2 cellular contexts compared by ENCODE assay signal in the genomic region with DNA sequence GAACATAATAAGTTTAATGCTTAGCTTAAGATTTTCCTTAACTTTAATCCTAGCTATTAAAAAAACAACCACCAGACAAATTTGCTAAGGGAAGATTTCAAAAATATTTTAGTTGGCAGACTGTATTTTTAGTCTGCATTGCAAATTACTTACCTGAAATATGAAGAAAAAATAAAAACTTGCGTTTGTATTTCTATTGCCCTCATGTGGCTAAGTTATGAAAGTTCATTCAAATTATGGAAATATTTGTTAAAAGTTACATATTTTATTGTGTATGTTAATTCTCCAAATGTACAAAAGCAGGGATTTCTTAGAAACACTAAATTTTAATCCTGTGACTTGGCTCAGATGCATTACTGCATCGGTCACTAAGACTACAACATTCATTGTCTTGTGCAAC.
TF ChIP-seq lines count a peak whose summit lies in the region.

No MANE protein-coding gene starts in this region.

TF ChIP-seq in A549, 52 proteins besides CTCF, POLR2A, EP300 and RAD21:
- 0 out of 2 replicates have a peak, but pooled peaks have one; percentile 34 for TF ChIP-seq HOXA7 (CRISPR knock-in tag; IDR thresholded peaks at IDR 0.05)
- no peak for TF ChIP-seq CEBPB (IDR thresholded peaks at IDR 0.05)
- TF ChIP-seq EHF (CRISPR knock-in tag; IDR thresholded peaks at IDR 0.05), result no peak
- no peak for TF ChIP-seq PHF8 (IDR thresholded peaks at IDR 0.05; ENCODE audit: borderline replicate concordance, low read depth)
- peak; percentile 43; the same call in 2 of the 3 replicates for TF ChIP-seq SMC3 (IDR thresholded peaks at IDR 0.05)
- no peak for TF ChIP-seq NR3C1 (IDR thresholded peaks at IDR 0.05)
- TF ChIP-seq GATA3 (IDR thresholded peaks at IDR 0.05; ENCODE audit: borderline replicate concordance), result no peak

TF ChIP-seq in HepG2, 621 proteins besides CTCF, POLR2A, EP300 and RAD21:
- TF ChIP-seq CBX5 (CRISPR knock-in tag; IDR thresholded peaks at IDR 0.05; ENCODE audit: borderline replicate concordance) (no peak), ZNF557 (CRISPR knock-in tag; IDR thresholded peaks at IDR 0.05) (no peak), NFKBIZ (CRISPR knock-in tag; IDR thresholded peaks at IDR 0.05) (no peak), MAFG (CRISPR knock-in tag; IDR thresholded peaks at IDR 0.05) (no peak), MLLT10 (CRISPR knock-in tag; IDR thresholded peaks at IDR 0.05) (no peak), RBM39 (IDR thresholded peaks at IDR 0.05; ENCODE audit: low read depth, low read length, poor library complexity, severe bottlenecking) (no peak), ZNF577 (CRISPR knock-in tag; IDR thresholded peaks at IDR 0.05; ENCODE audit: borderline replicate concordance, low read depth) (no peak), ZNF547 (CRISPR knock-in tag; IDR thresholded peaks at IDR 0.05) (no peak), CEBPZ (IDR thresholded peaks at IDR 0.05; ENCODE audit: low read length) (no peak), ZNF780A (CRISPR knock-in tag; IDR thresholded peaks at IDR 0.05) (no peak), SMARCE1 (IDR thresholded peaks at IDR 0.05; ENCODE audit: borderline replicate concordance) (no peak), ZFY (CRISPR knock-in tag; IDR thresholded peaks at IDR 0.05) (no peak), MATR3 (CRISPR knock-in tag; IDR thresholded peaks at IDR 0.05) (no peak), HNRNPK (IDR thresholded peaks at IDR 0.05; ENCODE audit: low read depth, low read length, poor library complexity, severe bottlenecking) (no peak), ZNF687 (CRISPR knock-in tag; IDR thresholded peaks at IDR 0.05) (no peak)
- TF ChIP-seq, protein P1, sequence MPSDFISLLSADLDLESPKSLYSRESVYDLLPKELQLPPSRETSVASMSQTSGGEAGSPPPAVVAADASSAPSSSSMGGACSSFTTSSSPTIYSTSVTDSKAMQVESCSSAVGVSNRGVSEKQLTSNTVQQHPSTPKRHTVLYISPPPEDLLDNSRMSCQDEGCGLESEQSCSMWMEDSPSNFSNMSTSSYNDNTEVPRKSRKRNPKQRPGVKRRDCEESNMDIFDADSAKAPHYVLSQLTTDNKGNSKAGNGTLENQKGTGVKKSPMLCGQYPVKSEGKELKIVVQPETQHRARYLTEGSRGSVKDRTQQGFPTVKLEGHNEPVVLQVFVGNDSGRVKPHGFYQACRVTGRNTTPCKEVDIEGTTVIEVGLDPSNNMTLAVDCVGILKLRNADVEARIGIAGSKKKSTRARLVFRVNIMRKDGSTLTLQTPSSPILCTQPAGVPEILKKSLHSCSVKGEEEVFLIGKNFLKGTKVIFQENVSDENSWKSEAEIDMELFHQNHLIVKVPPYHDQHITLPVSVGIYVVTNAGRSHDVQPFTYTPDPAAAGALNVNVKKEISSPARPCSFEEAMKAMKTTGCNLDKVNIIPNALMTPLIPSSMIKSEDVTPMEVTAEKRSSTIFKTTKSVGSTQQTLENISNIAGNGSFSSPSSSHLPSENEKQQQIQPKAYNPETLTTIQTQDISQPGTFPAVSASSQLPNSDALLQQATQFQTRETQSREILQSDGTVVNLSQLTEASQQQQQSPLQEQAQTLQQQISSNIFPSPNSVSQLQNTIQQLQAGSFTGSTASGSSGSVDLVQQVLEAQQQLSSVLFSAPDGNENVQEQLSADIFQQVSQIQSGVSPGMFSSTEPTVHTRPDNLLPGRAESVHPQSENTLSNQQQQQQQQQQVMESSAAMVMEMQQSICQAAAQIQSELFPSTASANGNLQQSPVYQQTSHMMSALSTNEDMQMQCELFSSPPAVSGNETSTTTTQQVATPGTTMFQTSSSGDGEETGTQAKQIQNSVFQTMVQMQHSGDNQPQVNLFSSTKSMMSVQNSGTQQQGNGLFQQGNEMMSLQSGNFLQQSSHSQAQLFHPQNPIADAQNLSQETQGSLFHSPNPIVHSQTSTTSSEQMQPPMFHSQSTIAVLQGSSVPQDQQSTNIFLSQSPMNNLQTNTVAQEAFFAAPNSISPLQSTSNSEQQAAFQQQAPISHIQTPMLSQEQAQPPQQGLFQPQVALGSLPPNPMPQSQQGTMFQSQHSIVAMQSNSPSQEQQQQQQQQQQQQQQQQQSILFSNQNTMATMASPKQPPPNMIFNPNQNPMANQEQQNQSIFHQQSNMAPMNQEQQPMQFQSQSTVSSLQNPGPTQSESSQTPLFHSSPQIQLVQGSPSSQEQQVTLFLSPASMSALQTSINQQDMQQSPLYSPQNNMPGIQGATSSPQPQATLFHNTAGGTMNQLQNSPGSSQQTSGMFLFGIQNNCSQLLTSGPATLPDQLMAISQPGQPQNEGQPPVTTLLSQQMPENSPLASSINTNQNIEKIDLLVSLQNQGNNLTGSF (CRISPR knock-in tag; IDR thresholded peaks at IDR 0.05), result no peak
